In the genomic region with DNA sequence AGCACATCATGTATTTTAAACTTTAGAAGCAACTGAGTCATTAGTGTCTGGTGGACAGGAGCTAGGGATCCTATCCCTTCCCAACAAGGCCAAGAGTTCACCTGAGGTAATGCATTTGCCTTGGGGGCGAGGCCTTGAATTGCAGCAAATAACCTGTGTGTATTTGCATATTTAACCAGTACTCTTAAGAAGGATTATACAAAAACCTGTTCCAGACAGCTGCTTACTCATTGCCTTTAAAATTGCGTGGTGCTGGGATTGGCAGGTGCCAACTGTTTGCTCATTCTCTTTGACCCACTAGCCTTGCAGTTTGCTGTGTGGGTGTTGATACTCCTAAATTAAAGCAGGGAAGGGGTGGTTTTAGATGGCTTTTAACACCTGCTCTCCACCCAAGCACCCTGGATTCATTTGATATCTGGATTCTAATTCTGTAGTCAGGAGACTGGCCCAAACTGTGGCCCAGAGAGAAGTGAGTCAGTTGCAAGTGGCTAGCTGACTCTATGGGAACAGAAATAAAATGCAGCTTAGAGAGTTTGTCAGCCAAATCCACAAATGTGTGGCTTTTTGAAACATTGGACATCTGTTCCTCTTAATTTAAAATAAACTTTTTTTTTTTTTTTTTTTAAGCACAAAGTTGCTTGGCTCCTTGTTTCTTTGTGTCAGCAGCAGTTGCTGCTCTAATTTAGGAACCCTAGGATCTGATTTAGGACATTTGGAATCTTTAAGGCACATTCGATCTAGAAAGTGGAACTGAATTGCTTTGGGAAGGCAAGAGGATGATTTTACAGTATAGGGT, we compare ENCODE assay signal across 7 cellular contexts. TPM values are rescaled to one million over a fixed set of nuclear protein-coding genes. Genes with fewer than 3 reads are reported as not detected.
DNase-seq lines count a peak whose midpoint lies in the region; ATAC-seq and TF ChIP-seq lines count a peak whose summit lies in the region.

No MANE protein-coding gene starts in this region.

- DNase-seq in NCI-H146 treated with DMSO at 0.1 percent for 48 hours (lab: John Stamatoyannopoulos, UW; ENCODE audit: unreplicated experiment), result peak; percentile 94
- DNase-seq in WERI-Rb-1, result peak; percentile 52
- DNase-seq in natural killer cell treated with Interleukin-12 subunit alpha and Interleukin-12 subunit beta and Interleukin-15 and Interleukin-18, amount 100 ng/mL, for 72 hours (ENCODE audit: low spot score), result no peak
- no peak for DNase-seq in mesenteric fat pad (ENCODE audit: low spot score)

- H3K9me3 ChIP-seq in WERI-Rb-1 (ENCODE audit: severe bottlenecking), result no peaks in the 10 kb centered on the region
- no peaks in the 10 kb centered on the region for H3K9me3 ChIP-seq in esophagus (ENCODE audit: control insufficient read depth in 2 of 2, insufficient read depth in 1 of 2, low read depth in 1 of 2, low read length in 1 of 2)

- H3K27ac ChIP-seq in WERI-Rb-1 (no peak overlapping the region), esophagus (ENCODE audit: low read depth in 2 of 2, low read length in 1 of 2) (peak overlapping the region; percentile 94 to 97)

- H3K36me3 Mint-ChIP-seq in natural killer cell treated with Interleukin-12 subunit alpha and Interleukin-12 subunit beta and Interleukin-15 and Interleukin-18, amount 100 ng/mL, for 72 hours, result peaks cover 18% of the 10 kb centered on the region

- 21 to 22% methylated on average over 3 of the region's 3 CpGs for WGBS in esophagus, 2 donors

- ATAC-seq in GM18870 (IDR thresholded peaks at IDR 0.05; ENCODE audit: unreplicated experiment) (peak; percentile 35), HG03095 (IDR thresholded peaks at IDR 0.05; ENCODE audit: unreplicated experiment) (no peak)
- peak; percentile 27 to 37 for ATAC-seq in natural killer cell treated with Interleukin-12 subunit alpha and Interleukin-12 subunit beta and Interleukin-15 and Interleukin-18, amount 100 ng/mL, for 72 hours

- no peaks in the 10 kb centered on the region for H3K27me3 Mint-ChIP-seq in natural killer cell treated with Interleukin-12 subunit alpha and Interleukin-12 subunit beta and Interleukin-15 and Interleukin-18, amount 100 ng/mL, for 72 hours

- no peak for TF ChIP-seq CTCF in WERI-Rb-1 (IDR thresholded peaks at IDR 0.05; ENCODE audit: low read depth, low read length)

- H3K4me3 ChIP-seq in WERI-Rb-1 (ENCODE audit: low read depth, low read length), result no peak overlapping the region
- peak overlapping the region in 1 of 2 donors; percentile 2 for H3K4me3 ChIP-seq in esophagus (ENCODE audit: low read depth in 1 of 2, low read length in 2 of 2)

- H3K4me1 ChIP-seq in esophagus (ENCODE audit: control insufficient read depth in 2 of 2, insufficient read depth in 2 of 2, low read length in 1 of 2), result peaks cover 0 to 3% of the 10 kb centered on the region in 2 donors

- H3K27me3 ChIP-seq in WERI-Rb-1 (ENCODE audit: insufficient read depth, low read depth, severe bottlenecking) (no peaks in the 10 kb centered on the region), esophagus (ENCODE audit: control insufficient read depth in 1 of 2, insufficient read depth in 2 of 2, low read length in 2 of 2) (no peaks in the 10 kb centered on the region)

- peaks cover 69 to 75% of the 10 kb centered on the region in 2 donors for H3K4me1 Mint-ChIP-seq in natural killer cell treated with Interleukin-12 subunit alpha and Interleukin-12 subunit beta and Interleukin-15 and Interleukin-18, amount 100 ng/mL, for 72 hours (ENCODE audit: low read depth in 2 of 2)

- peak overlapping the region; percentile 81 for H3K4me3 Mint-ChIP-seq in natural killer cell treated with Interleukin-12 subunit alpha and Interleukin-12 subunit beta and Interleukin-15 and Interleukin-18, amount 100 ng/mL, for 72 hours

- H3K36me3 ChIP-seq in WERI-Rb-1, result peaks cover 9% of the 10 kb centered on the region
- H3K36me3 ChIP-seq in esophagus (ENCODE audit: control insufficient read depth in 2 of 2, insufficient read depth in 2 of 2, low read length in 1 of 2), result no peaks in the 10 kb centered on the region

- no peaks in the 10 kb centered on the region for H3K9me3 Mint-ChIP-seq in natural killer cell treated with Interleukin-12 subunit alpha and Interleukin-12 subunit beta and Interleukin-15 and Interleukin-18, amount 100 ng/mL, for 72 hours

- H3K27ac Mint-ChIP-seq in natural killer cell treated with Interleukin-12 subunit alpha and Interleukin-12 subunit beta and Interleukin-15 and Interleukin-18, amount 100 ng/mL, for 72 hours, result peak overlapping the region; percentile 100

RNA-seq across cellular contexts. Expression of a gene that starts 47.0 kb away (rescaled TPM):
- polyA plus RNA-seq in esophagus, result 1 to 10 TPM; 7.1 to 8.4 TPM
- total RNA-seq in natural killer cell treated with Interleukin-12 subunit alpha and Interleukin-12 subunit beta and Interleukin-15 and Interleukin-18, amount 100 ng/mL, for 72 hours, result 10 to 100 TPM; 10.6 to 15.1 TPM
- total RNA-seq in mesenteric fat pad, result 6.8 TPM

RNA-seq across cellular contexts. Expression of a gene that starts 47.1 kb away (rescaled TPM):
- polyA plus RNA-seq in esophagus, result 10 to 100 TPM; 13.2 to 13.5 TPM
- 10 to 100 TPM; 50.8 to 95.1 TPM for total RNA-seq in natural killer cell treated with Interleukin-12 subunit alpha and Interleukin-12 subunit beta and Interleukin-15 and Interleukin-18, amount 100 ng/mL, for 72 hours
- 43.0 TPM for total RNA-seq in mesenteric fat pad

Comparison
In these comparisons a context has a peak if more than half of its experiments do, and no peak if none do; other contexts are left out.
1. DNase-seq: peak in NCI-H146 treated with DMSO at 0.1 percent for 48 hours (single experiment) and WERI-Rb-1 (single experiment); none in natural killer cell treated with Interleukin-12 subunit alpha and Interleukin-12 subunit beta and Interleukin-15 and Interleukin-18, amount 100 ng/mL, for 72 hours (single experiment) and mesenteric fat pad (single experiment).